ENCODE assay signal across 17 cellular contexts in genomic region chr7:136693166-136694119, GRCh38.
"Had no signal": no experiment of that assay in that cellular context is flagged by ENCODE, and none has a peak within 500 bp of the region (broad histone marks: within the 10 kb centered on the region; RNA-seq: fewer than 3 reads in every experiment).

No MANE protein-coding gene starts in this region.

- H3K36me3 ChIP-seq: left lung, sigmoid colon, thoracic aorta, upper lobe of right lung had no signal

- H3K27ac ChIP-seq: left lung, sigmoid colon, thoracic aorta, upper lobe of right lung had no signal

- ATAC-seq: activated CD4-positive, alpha-beta T cell treated with anti-CD3 and anti-CD28 coated beads for 36 hours; activated CD8-positive, alpha-beta memory T cell treated with anti-CD3 and anti-CD28 coated beads, Interleukin-2, amount 10 ng/mL, durations not matched to agents 7 days and 5 days; left lung; stimulated activated naive B cell treated with anti-CD40 and anti-IgM and Interleukin-4, amounts not matched to agents 10 μg/mL and 1 μg/mL and 100 μg/mL, for 72 hours; upper lobe of right lung had no signal

- H3K4me1 ChIP-seq: left lung, upper lobe of right lung had no signal

- FAIRE-seq: colon, TTC549 had no signal

- H3K27me3 ChIP-seq: left lung, sigmoid colon, upper lobe of right lung had no signal

- DNase-seq: activated CD4-positive, alpha-beta memory T cell treated with anti-CD3 and anti-CD28 coated beads, Interleukin-2, amount 10 ng/mL, durations not matched to agents 7 days and 5 days; activated CD4-positive, alpha-beta T cell treated with anti-CD3 and anti-CD28 coated beads for 36 hours; activated CD8-positive, alpha-beta memory T cell treated with anti-CD3 and anti-CD28 coated beads, Interleukin-2, amount 10 ng/mL, durations not matched to agents 7 days and 5 days; activated naive CD4-positive, alpha-beta T cell treated with Interleukin-2 at 50 U/mL for 16 hours; activated T-cell treated with anti-CD3 and anti-CD28 coated beads, Interleukin-2, amount 50 U/mL, for 1 hour; caudate nucleus; foreskin melanocyte; hypothalamus; left lung; mammary epithelial cell; midbrain; sigmoid colon; stimulated activated naive B cell treated with anti-CD40 and anti-IgM and Interleukin-4, amounts not matched to agents 10 μg/mL and 1 μg/mL and 100 μg/mL, for 72 hours; upper lobe of right lung had no signal

- H3K4me3 ChIP-seq: left lung, sigmoid colon, thoracic aorta, upper lobe of right lung had no signal

- H3K9me3 ChIP-seq: left lung, sigmoid colon, thoracic aorta, upper lobe of right lung had no signal
